ENCODE assay signal across 29 cellular contexts in the genomic region with DNA sequence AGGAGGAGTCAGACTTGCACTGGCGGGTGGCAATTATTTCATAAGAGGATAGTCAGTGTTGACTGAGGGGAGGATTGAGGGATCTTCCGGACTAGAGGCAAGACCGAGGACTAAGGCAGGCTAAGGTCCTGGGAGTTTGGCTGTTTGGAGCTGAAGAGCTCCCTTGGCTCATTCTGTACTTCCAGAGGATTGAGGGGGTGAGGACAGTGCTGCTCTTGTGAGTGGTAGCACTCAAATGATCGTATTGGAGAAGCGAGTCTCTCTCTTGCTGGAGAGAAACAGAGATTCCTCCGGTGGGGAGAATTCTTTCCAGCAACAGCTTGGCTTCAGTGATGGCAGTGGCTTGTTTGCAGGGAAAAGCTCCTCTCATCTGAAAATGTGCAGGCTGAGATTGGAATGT.
"Had no signal": no experiment of that assay in that cellular context is flagged by ENCODE, and none has a peak within 500 bp of the region (broad histone marks: within the 10 kb centered on the region; RNA-seq: fewer than 3 reads in every experiment).

No MANE protein-coding gene starts in this region.

- H3K9me3 Mint-ChIP-seq: effector memory CD8-positive, alpha-beta T cell had no signal

- H3K36me3 ChIP-seq: colonic mucosa, esophagus muscularis mucosa, esophagus squamous epithelium, gastrocnemius medialis, gastroesophageal sphincter, heart left ventricle, heart right ventricle had no signal

- H3K4me3 ChIP-seq: colonic mucosa, coronary artery, dorsolateral prefrontal cortex, esophagus muscularis mucosa, esophagus squamous epithelium, gastrocnemius medialis, gastroesophageal sphincter, heart left ventricle, heart right ventricle had no signal

- H3K27ac Mint-ChIP-seq: dendritic cell treated with granulocyte-macrophage colony-stimulating factor and Interleukin-4, amounts not matched to agents 40 ng/mL and 50 ng/mL, for 4 days; effector memory CD8-positive, alpha-beta T cell; endodermal cell had no signal

- DNase-seq: colonic mucosa; cortex of kidney; dermis blood vessel endothelial cell; dorsolateral prefrontal cortex; effector CD4-positive, alpha-beta T cell; effector CD8-positive, alpha-beta T cell; effector memory CD4-positive, alpha-beta T cell; effector memory CD8-positive, alpha-beta T cell; endodermal cell; erythroblast; esophagus squamous epithelium; foreskin fibroblast; foreskin keratinocyte; foreskin melanocyte; gastrocnemius medialis; glutamatergic neuron; head of caudate nucleus; heart left ventricle; heart right ventricle had no signal

- H3K27me3 ChIP-seq: colonic mucosa, dorsolateral prefrontal cortex, esophagus muscularis mucosa, esophagus squamous epithelium, foreskin keratinocyte, gastrocnemius medialis, gastroesophageal sphincter, heart left ventricle had no signal

- H3K4me3 Mint-ChIP-seq: dendritic cell treated with granulocyte-macrophage colony-stimulating factor and Interleukin-4, amounts not matched to agents 40 ng/mL and 50 ng/mL, for 4 days; effector memory CD8-positive, alpha-beta T cell; endodermal cell had no signal

- H3K4me1 ChIP-seq: colonic mucosa, esophagus squamous epithelium, foreskin keratinocyte, gastrocnemius medialis, gastroesophageal sphincter, heart left ventricle, heart right ventricle had no signal

- H3K9me3 ChIP-seq: colonic mucosa, esophagus muscularis mucosa, esophagus squamous epithelium, gastrocnemius medialis, gastroesophageal sphincter, heart left ventricle, heart right ventricle had no signal

- ATAC-seq: effector memory CD8-positive, alpha-beta T cell; esophagus mucosa; foreskin keratinocyte; gastrocnemius medialis; gastroesophageal sphincter; heart left ventricle; heart right ventricle had no signal

- FAIRE-seq: colon, endometrium, endothelial cell of umbilical vein, frontal cortex had no signal

- H3K27ac ChIP-seq: colonic mucosa, coronary artery, dorsolateral prefrontal cortex, epithelial cell of prostate, esophagus muscularis mucosa, esophagus squamous epithelium, foreskin keratinocyte, gastrocnemius medialis, gastroesophageal sphincter, heart left ventricle, heart right ventricle had no signal
